Comparison of ENCODE assay signal across 8 cellular contexts in the genomic region with DNA sequence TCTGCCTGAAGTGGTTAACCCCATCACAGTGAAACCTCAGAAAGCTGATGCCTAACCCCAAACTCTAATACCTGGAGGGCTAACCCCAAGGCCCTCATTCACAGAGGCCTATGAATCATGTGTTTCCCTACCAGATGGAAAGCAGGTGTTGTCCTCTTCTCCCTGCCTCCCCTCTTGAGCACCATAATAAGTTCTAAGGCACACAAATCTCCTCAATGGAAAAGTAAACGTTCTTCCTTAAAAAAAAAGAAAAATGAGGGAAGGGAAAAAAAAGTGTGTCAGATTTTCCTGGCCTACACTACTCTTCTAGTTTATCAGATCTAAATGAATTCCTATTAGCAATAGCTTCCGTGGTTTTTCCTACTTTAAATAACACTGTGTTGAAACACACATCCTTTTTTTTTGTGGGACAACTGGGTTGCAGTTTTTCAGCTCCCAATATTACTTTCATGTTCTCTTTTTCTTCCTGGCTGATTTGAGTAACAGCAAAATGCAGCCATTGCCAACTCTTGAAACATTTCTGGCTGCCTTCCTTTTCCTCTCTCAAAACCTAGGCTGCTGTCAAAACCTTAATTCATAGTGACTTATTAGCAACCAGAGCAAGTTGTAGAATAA. TPM values are rescaled to one million over a fixed set of nuclear protein-coding genes. Genes with fewer than 3 reads are reported as not detected.
DNase-seq lines count a peak whose midpoint lies in the region; ATAC-seq and TF ChIP-seq lines count a peak whose summit lies in the region.

No MANE protein-coding gene starts in this region.

- no peak overlapping the region for H3K4me3 ChIP-seq in RWPE2 (ENCODE audit: severe bottlenecking)
- no peak overlapping the region for H3K4me3 ChIP-seq in trophoblast cell (ENCODE audit: low read depth, low read length)

- no peak overlapping the region for H3K23ac ChIP-seq in trophoblast cell (ENCODE audit: low read length)

- peak; percentile 70 for DNase-seq in DMS53 treated with DMSO at 0.1 percent for 48 hours (lab: John Stamatoyannopoulos, UW; ENCODE audit: unreplicated experiment)
- DNase-seq in RWPE2 (ENCODE audit: low spot score) = no peak
- DNase-seq in fibroblast of peridontal ligament (ENCODE audit: extremely low read depth) = peak; percentile 77
- DNase-seq in trophoblast cell = peak in 1 of 2 donors; percentile 73
- DNase-seq in T-helper 2 cell treated with Interferon-gamma antibody and Interleukin-4, amounts not matched to agents 5 μg/mL and 100 μg/mL, for 36 hours (ENCODE audit: low spot score) = no peak
- DNase-seq in NCI-H526 (lab: John Stamatoyannopoulos, UW) = no peak

- H3K4me2 ChIP-seq in trophoblast cell (ENCODE audit: low read length) = peak overlapping the region; percentile 44

- H4K91ac ChIP-seq in trophoblast cell (ENCODE audit: low read depth, low read length) = peak overlapping the region; percentile 37

- H3K4ac ChIP-seq in trophoblast cell (ENCODE audit: low read depth, low read length) = peak overlapping the region; percentile 39

- peak overlapping the region; percentile 57 for H3K18ac ChIP-seq in trophoblast cell (ENCODE audit: low read length)

- peak overlapping the region; percentile 63 for H3K14ac ChIP-seq in trophoblast cell (ENCODE audit: low read length)

- H3K79me1 ChIP-seq in trophoblast cell (ENCODE audit: low read length) = peaks cover 25% of the 10 kb centered on the region

- peak overlapping the region; percentile 83 for H2BK5ac ChIP-seq in trophoblast cell (ENCODE audit: low read depth, low read length, poor library complexity)

- H3K27me3 ChIP-seq in RWPE2 (ENCODE audit: insufficient read depth, poor library complexity, severe bottlenecking) (no peaks in the 10 kb centered on the region), trophoblast cell (ENCODE audit: insufficient read depth, low read length) (no peaks in the 10 kb centered on the region)

- no peak overlapping the region for H2AFZ ChIP-seq in trophoblast cell (ENCODE audit: insufficient read depth, low read length, poor library complexity)

- peak overlapping the region; percentile 60 for H2AK5ac ChIP-seq in trophoblast cell (ENCODE audit: low read length)

- TF ChIP-seq CTCF in RWPE2 (IDR thresholded peaks at IDR 0.05; ENCODE audit: poor library complexity, severe bottlenecking) = no peak

- no peaks in the 10 kb centered on the region for H3K36me3 ChIP-seq in RWPE2 (ENCODE audit: low read depth)
- no peaks in the 10 kb centered on the region for H3K36me3 ChIP-seq in trophoblast cell (ENCODE audit: control insufficient read depth in 1 of 2, insufficient read depth in 2 of 2, low read length in 2 of 2)

- peaks cover 37% of the 10 kb centered on the region for H3K4me1 ChIP-seq in RWPE2 (ENCODE audit: insufficient read depth, poor library complexity, severe bottlenecking)
- peaks cover 21% of the 10 kb centered on the region in 2 experiments for H3K4me1 ChIP-seq in trophoblast cell (ENCODE audit: control insufficient read depth in 1 of 2, insufficient read depth in 2 of 2, low read length in 2 of 2)

- no peak overlapping the region for H3K9ac ChIP-seq in trophoblast cell (ENCODE audit: low read length)

- H3K4me3 Mint-ChIP-seq in T-helper 2 cell treated with Interferon-gamma antibody and Interleukin-4, amounts not matched to agents 5 μg/mL and 100 μg/mL, for 36 hours = no peak overlapping the region

- no CpG with 5 or more reads among the region's 2 CpGs for WGBS in trophoblast cell (ENCODE audit: extremely low coverage, insufficient coverage, insufficient read length)

- no peaks in the 10 kb centered on the region for H3K4me1 Mint-ChIP-seq in T-helper 2 cell treated with Interferon-gamma antibody and Interleukin-4, amounts not matched to agents 5 μg/mL and 100 μg/mL, for 36 hours (ENCODE audit: low read depth)

- peak; percentile 28 for ATAC-seq in RWPE2 (ENCODE audit: low read depth)
- ATAC-seq in GM19328 (IDR thresholded peaks at IDR 0.05; ENCODE audit: unreplicated experiment) = no peak
- ATAC-seq in GM18907 (IDR thresholded peaks at IDR 0.05; ENCODE audit: unreplicated experiment) = no peak

- H3K36me3 Mint-ChIP-seq in T-helper 2 cell treated with Interferon-gamma antibody and Interleukin-4, amounts not matched to agents 5 μg/mL and 100 μg/mL, for 36 hours (ENCODE audit: low read depth) = no peaks in the 10 kb centered on the region

- H3K27ac ChIP-seq in RWPE2 (ENCODE audit: poor library complexity, severe bottlenecking) = peak overlapping the region; percentile 93
- H3K27ac ChIP-seq in trophoblast cell (ENCODE audit: low read depth, low read length) = peak overlapping the region; percentile 85

- no peaks in the 10 kb centered on the region for H3K9me3 ChIP-seq in RWPE2 (ENCODE audit: severe bottlenecking)
- no peaks in the 10 kb centered on the region for H3K9me3 ChIP-seq in trophoblast cell (ENCODE audit: insufficient read depth, low read depth, low read length)

- H4K12ac ChIP-seq in trophoblast cell (ENCODE audit: low read depth, low read length) = no peak overlapping the region

- peaks cover 1% of the 10 kb centered on the region for H3K79me2 ChIP-seq in trophoblast cell (ENCODE audit: control insufficient read depth, insufficient read depth, low read length, poor library complexity)

- peak overlapping the region; percentile 15 for H2BK12ac ChIP-seq in trophoblast cell (ENCODE audit: low read length)

- no peaks in the 10 kb centered on the region for H3K9me3 Mint-ChIP-seq in T-helper 2 cell treated with Interferon-gamma antibody and Interleukin-4, amounts not matched to agents 5 μg/mL and 100 μg/mL, for 36 hours

- H3K27ac Mint-ChIP-seq in T-helper 2 cell treated with Interferon-gamma antibody and Interleukin-4, amounts not matched to agents 5 μg/mL and 100 μg/mL, for 36 hours = no peak overlapping the region

- H2BK120ac ChIP-seq in trophoblast cell (ENCODE audit: insufficient read depth, low read length, poor library complexity) = peak overlapping the region; percentile 89

- H3K27me3 Mint-ChIP-seq in T-helper 2 cell treated with Interferon-gamma antibody and Interleukin-4, amounts not matched to agents 5 μg/mL and 100 μg/mL, for 36 hours (ENCODE audit: low read depth) = peaks cover 11% of the 10 kb centered on the region

- peak overlapping the region; percentile 33 for H4K8ac ChIP-seq in trophoblast cell (ENCODE audit: low read depth, low read length)

RNA-seq across cellular contexts. Expression of gene SLC44A3, which starts 43.2 kb away (rescaled TPM):
- polyA plus RNA-seq in trophoblast cell (2013) = 3.6 and 5.9 TPM in 2 replicates

Comparison
In these comparisons a context has a peak if more than half of its experiments do, and no peak if none do; other contexts are left out.
1. DNase-seq: peak in DMS53 treated with DMSO at 0.1 percent for 48 hours (single experiment) and fibroblast of peridontal ligament (single experiment); none in RWPE2 (single experiment), T-helper 2 cell treated with Interferon-gamma antibody and Interleukin-4, amounts not matched to agents 5 μg/mL and 100 μg/mL, for 36 hours (single experiment) and NCI-H526 (0 of 2).